In genomic region chr10:12719365-12719764, GRCh38 we compare ENCODE assay signal across 14 cellular contexts.
DNase-seq lines count a peak whose midpoint lies in the region; FAIRE-seq and TF ChIP-seq lines count a peak whose summit lies in the region.
"Had no signal": no experiment of that assay in that cellular context is flagged by ENCODE, and none has a peak within 500 bp of the region (broad histone marks: within the 10 kb centered on the region; RNA-seq: fewer than 3 reads in every experiment).

No MANE protein-coding gene starts in this region.

- no peaks in the 10 kb centered on the region for H3K27me3 ChIP-seq in ascending aorta
- no peaks in the 10 kb centered on the region for H3K27me3 ChIP-seq in keratinocyte (ENCODE audit: control insufficient read depth, extremely low read depth, insufficient read depth, low read length)
- H3K27me3 ChIP-seq in thyroid gland: no peaks in the 10 kb centered on the region

- H3K27me3 Mint-ChIP-seq in activated T-cell treated with anti-CD3 and anti-CD28 coated beads, Interleukin-2, amount 50 U/mL, for 24 hours: no peaks in the 10 kb centered on the region

- TF ChIP-seq POLR2A in thyroid gland (IDR thresholded peaks at IDR 0.05): no peak

- H3K9me1 ChIP-seq in keratinocyte (ENCODE audit: control insufficient read depth, extremely low read depth, insufficient read depth, low read length): no peaks in the 10 kb centered on the region

- no peak overlapping the region for H3K9ac ChIP-seq in keratinocyte (ENCODE audit: control insufficient read depth, extremely low read depth, insufficient read depth, low read length)

- H3K4me1 Mint-ChIP-seq in activated T-cell treated with anti-CD3 and anti-CD28 coated beads, Interleukin-2, amount 50 U/mL, for 24 hours (ENCODE audit: low read depth): peaks cover 44% of the 10 kb centered on the region

- no peak overlapping the region for H2AFZ ChIP-seq in keratinocyte (ENCODE audit: control insufficient read depth, low read length)

- H3K9me3 ChIP-seq in ascending aorta: no peaks in the 10 kb centered on the region
- H3K9me3 ChIP-seq in keratinocyte (ENCODE audit: control insufficient read depth, low read depth, low read length): no peaks in the 10 kb centered on the region
- no peaks in the 10 kb centered on the region for H3K9me3 ChIP-seq in thyroid gland

- no peaks in the 10 kb centered on the region for H3K79me2 ChIP-seq in keratinocyte (ENCODE audit: control insufficient read depth, insufficient read depth, low read length)

- H3K4me3 Mint-ChIP-seq in activated T-cell treated with anti-CD3 and anti-CD28 coated beads, Interleukin-2, amount 50 U/mL, for 24 hours: no peak overlapping the region
- H3K4me3 Mint-ChIP-seq: HFFc6 had no signal

- H3K36me3 ChIP-seq in ascending aorta (no peaks in the 10 kb centered on the region), keratinocyte (ENCODE audit: control insufficient read depth in 2 of 2, extremely low read depth in 1 of 2, insufficient read depth in 2 of 2, low read length in 2 of 2) (no peaks in the 10 kb centered on the region), thyroid gland (no peaks in the 10 kb centered on the region)

- H3K27ac Mint-ChIP-seq in activated T-cell treated with anti-CD3 and anti-CD28 coated beads, Interleukin-2, amount 50 U/mL, for 24 hours: peak overlapping the region; percentile 89
- H3K27ac Mint-ChIP-seq: HFFc6 had no signal

- H3K27ac ChIP-seq in ascending aorta (peak overlapping the region; percentile 87 to 88), keratinocyte (ENCODE audit: control insufficient read depth, insufficient read depth, low read length) (peak overlapping the region; percentile 34), thyroid gland (peak overlapping the region in 2 of 3 donors; percentile 81 to 83)

- H3K4me1 ChIP-seq in ascending aorta: peaks cover 14 to 27% of the 10 kb centered on the region in 2 donors
- peaks cover 33% of the 10 kb centered on the region for H3K4me1 ChIP-seq in keratinocyte (ENCODE audit: control insufficient read depth, extremely low read depth, insufficient read depth, low read length)
- peaks cover 11 to 33% of the 10 kb centered on the region in 2 donors for H3K4me1 ChIP-seq in thyroid gland

- DNase-seq in activated T-cell treated with anti-CD3 and anti-CD28 coated beads, Interleukin-2, amount 50 U/mL, for 24 hours: no peak
- no peak for DNase-seq in activated T-cell treated with anti-CD3 and anti-CD28 coated beads, Interleukin-2, amount 50 U/mL, for 1 hour
- DNase-seq in ascending aorta (ENCODE audit: low spot score in 2 of 2) (peak in 1 of 2 donors; percentile 87), keratinocyte (ENCODE audit: low read depth, low spot score) (no peak), thyroid gland (peak in 1 of 2 donors; percentile 44), GM19239 (ENCODE audit: insufficient read length, low spot score) (no peak), D721Med (ENCODE audit: insufficient read length, low spot score) (no peak), NCI-H1436 treated with DMSO at 0.1 percent for 48 hours (lab: John Stamatoyannopoulos, UW) (no peak)
- DNase-seq: activated naive CD4-positive, alpha-beta T cell treated with Interleukin-2 at 50 U/mL for 16 hours; GF-D8; HFFc6; islet precursor cell; NCI-H1417 had no signal

- no peaks in the 10 kb centered on the region for H3K9me3 Mint-ChIP-seq in activated T-cell treated with anti-CD3 and anti-CD28 coated beads, Interleukin-2, amount 50 U/mL, for 24 hours
- H3K9me3 Mint-ChIP-seq: HFFc6 had no signal

- no peaks in the 10 kb centered on the region for H4K20me1 ChIP-seq in keratinocyte (ENCODE audit: control insufficient read depth, extremely low read depth, insufficient read depth, low read length)

- TF ChIP-seq CTCF in ascending aorta (IDR thresholded peaks at IDR 0.05) (no peak), keratinocyte (optimal IDR thresholded peaks at IDR 0.05 in 1 of 3, IDR thresholded peaks at IDR 0.05 in 1 of 3, conservative IDR thresholded peaks at IDR 0.05 in 1 of 3; ENCODE audit: extremely low read depth in 1 of 3, insufficient read depth in 2 of 3, low read length in 3 of 3) (no peak), thyroid gland (IDR thresholded peaks at IDR 0.05) (no peak), D721Med (IDR thresholded peaks at IDR 0.05; ENCODE audit: insufficient read depth, missing control alignments) (no peak)

- peak overlapping the region; percentile 50 for H3K4me2 ChIP-seq in keratinocyte (ENCODE audit: control insufficient read depth, extremely low read depth, insufficient read depth, low read depth, low read length)

- FAIRE-seq in keratinocyte (lab: Jason Lieb, UNC) (peak; percentile 69), GM19239 (lab: Jason Lieb, UNC) (no peak), D721Med (lab: Jason Lieb, UNC) (no peak)
- FAIRE-seq: TTC549 had no signal

- intact Hi-C loops in ascending aorta (cut with DNase I): loop anchor here (5.0 kb wide), 1 partner anchor 338 kb away; no protein-coding TSS in a partner anchor
- intact Hi-C loops in thyroid gland (cut with DNase I): loop anchor here (10.0 kb wide), 1 partner anchor 355 kb away; no protein-coding TSS in a partner anchor

- WGBS in thyroid gland, 2 donors: 76 to 92% methylated on average over 2 of the region's 2 CpGs

- dilution Hi-C loops in keratinocyte (cut with MboI; ENCODE audit: extremely low pct_ligation_motif_present, low sequenced_read_pairs): no loop called here

- peaks cover 2% of the 10 kb centered on the region for H3K36me3 Mint-ChIP-seq in activated T-cell treated with anti-CD3 and anti-CD28 coated beads, Interleukin-2, amount 50 U/mL, for 24 hours (ENCODE audit: low read depth)

- no peak overlapping the region for H3K4me3 ChIP-seq in ascending aorta
- H3K4me3 ChIP-seq in keratinocyte (ENCODE audit: control insufficient read depth in 2 of 3, extremely low read depth in 1 of 3, insufficient read depth in 2 of 3, low read depth in 1 of 3, low read length in 3 of 3): no peak overlapping the region
- H3K4me3 ChIP-seq in thyroid gland (replicated peaks in 1 of 3): no peak overlapping the region

Comparison
In these comparisons a context has a peak if more than half of its experiments do, and no peak if none do; other contexts are left out.
1. H3K27ac ChIP-seq: peak in every context shown above with its lines; median percentile 88 in ascending aorta; 82 in thyroid gland; 34 in keratinocyte.